Comparison of ENCODE assay signal across 16 cellular contexts in genomic region chr1:229621663-229622062, GRCh38.
"Had no signal": no experiment of that assay in that cellular context is flagged by ENCODE, and none has a peak within 500 bp of the region (broad histone marks: within the 10 kb centered on the region; RNA-seq: fewer than 3 reads in every experiment).

No MANE protein-coding gene starts in this region.

- H3K27me3 Mint-ChIP-seq: activated naive CD4-positive, alpha-beta T cell treated with anti-CD3 and anti-CD28 coated beads, Interleukin-2, amount 50 U/mL, for 24 hours; naive thymus-derived CD4-positive, alpha-beta T cell; progenitor cell of endocrine pancreas; stimulated activated naive CD8-positive, alpha-beta T cell treated with anti-CD3 and anti-CD28 coated beads, Interleukin-15, Interleukin-2, amounts not matched to agents 100 ng/mL and 50 ng/mL, for 24 hours had no signal

- H3K9me3 ChIP-seq: adrenal gland, suprapubic skin, transverse colon, uterus had no signal

- H3K36me3 Mint-ChIP-seq: neural progenitor cell had no signal

- ATAC-seq: naive thymus-derived CD4-positive, alpha-beta T cell; right cardiac atrium had no signal

- DNase-seq: activated CD4-positive, alpha-beta T cell treated with anti-CD3 and anti-CD28 coated beads, Interleukin-2, amount 50 U/mL, for 4 hours; activated gamma-delta T cell; adrenal gland; caudate nucleus; mesenchymal stem cell; naive thymus-derived CD4-positive, alpha-beta T cell; right cardiac atrium; T-helper 2 cell; transverse colon; uterus had no signal

- H3K4me3 ChIP-seq: adrenal gland, neural progenitor cell, suprapubic skin, transverse colon, uterus had no signal

- H3K27ac Mint-ChIP-seq: activated naive CD4-positive, alpha-beta T cell treated with anti-CD3 and anti-CD28 coated beads, Interleukin-2, amount 50 U/mL, for 24 hours; endodermal cell; naive thymus-derived CD4-positive, alpha-beta T cell; neural progenitor cell; progenitor cell of endocrine pancreas; stimulated activated naive CD8-positive, alpha-beta T cell treated with anti-CD3 and anti-CD28 coated beads, Interleukin-15, Interleukin-2, amounts not matched to agents 100 ng/mL and 50 ng/mL, for 24 hours had no signal

- H3K4me3 Mint-ChIP-seq: endodermal cell; naive thymus-derived CD4-positive, alpha-beta T cell; neural progenitor cell; stimulated activated naive CD8-positive, alpha-beta T cell treated with anti-CD3 and anti-CD28 coated beads, Interleukin-15, Interleukin-2, amounts not matched to agents 100 ng/mL and 50 ng/mL, for 24 hours had no signal

- H3K27me3 ChIP-seq: adrenal gland, neural progenitor cell, suprapubic skin, transverse colon, uterus had no signal

- H3K27ac ChIP-seq: adrenal gland, neural progenitor cell, suprapubic skin, transverse colon, uterus had no signal

- H3K36me3 ChIP-seq: adrenal gland, neural progenitor cell, suprapubic skin, transverse colon, uterus had no signal

- H3K9me3 Mint-ChIP-seq: activated naive CD4-positive, alpha-beta T cell treated with anti-CD3 and anti-CD28 coated beads, Interleukin-2, amount 50 U/mL, for 24 hours; endodermal cell; naive thymus-derived CD4-positive, alpha-beta T cell; neural progenitor cell; stimulated activated naive CD8-positive, alpha-beta T cell treated with anti-CD3 and anti-CD28 coated beads, Interleukin-15, Interleukin-2, amounts not matched to agents 100 ng/mL and 50 ng/mL, for 24 hours had no signal
